ENCODE assay signal across 8 cellular contexts in genomic region chr20:20712004-20712473, GRCh38. TPM values are rescaled to one million over a fixed set of nuclear protein-coding genes. Genes with fewer than 3 reads are reported as not detected.
A peak's percentile ranks its signal among the peaks of the same experiment; 100 is the strongest.
DNase-seq lines count a peak whose midpoint lies in the region; ATAC-seq, FAIRE-seq and TF ChIP-seq lines count a peak whose summit lies in the region.

No MANE protein-coding gene starts in this region.

- peak; percentile 2 for ATAC-seq in HG02981 (IDR thresholded peaks at IDR 0.05; ENCODE audit: unreplicated experiment)
- ATAC-seq in naive thymus-derived CD8-positive, alpha-beta T cell: peak in 1 of 2 donors; percentile 0

- no peaks in the 10 kb centered on the region for H3K36me3 ChIP-seq in SU-DHL-6 (ENCODE audit: low read length)
- H3K36me3 ChIP-seq in endothelial cell of umbilical vein (ENCODE audit: control insufficient read depth in 2 of 2, extremely low read depth in 1 of 2, insufficient read depth in 2 of 2, low read length in 2 of 2): no peaks in the 10 kb centered on the region

- peak overlapping the region; percentile 89 for H3K4me3 ChIP-seq in SU-DHL-6 (ENCODE audit: insufficient read depth, low read length, poor library complexity, severe bottlenecking)
- H3K4me3 ChIP-seq in endothelial cell of umbilical vein (replicated peaks in 1 of 3; ENCODE audit: insufficient read depth in 1 of 3, low read depth in 1 of 3, low read length in 3 of 3): peak overlapping the region; percentile 72 to 99 (median 77)

- dilution Hi-C loops in endothelial cell of umbilical vein (cut with MboI; ENCODE audit: extremely low pct_ligation_motif_present, low sequenced_read_pairs): no loop called here

- H3K4me3 Mint-ChIP-seq in naive thymus-derived CD8-positive, alpha-beta T cell: peak overlapping the region; percentile 91 to 97 (median 94)

- H2AFZ ChIP-seq in SU-DHL-6 (ENCODE audit: low read depth, low read length, severe bottlenecking) (peak overlapping the region; percentile 62), endothelial cell of umbilical vein (ENCODE audit: low read depth, low read length) (peak overlapping the region; percentile 74)

- FAIRE-seq in endothelial cell of umbilical vein (lab: Jason Lieb, UNC) (no peak), GM12892 (lab: Jason Lieb, UNC) (no peak)

- peaks cover 0 to 2% (median 0%) of the 10 kb centered on the region in 9 donors for H3K9me3 Mint-ChIP-seq in naive thymus-derived CD8-positive, alpha-beta T cell

- peak overlapping the region; percentile 86 to 97 (median 94) for H3K27ac Mint-ChIP-seq in naive thymus-derived CD8-positive, alpha-beta T cell

- H3F3A ChIP-seq in SU-DHL-6 (ENCODE audit: insufficient read depth): 0 out of 2 replicates have a peak, but pooled peaks cover 10% of the 10 kb centered on the region

- H3K4me1 Mint-ChIP-seq in naive thymus-derived CD8-positive, alpha-beta T cell: peaks cover 16 to 40% (median 39%) of the 10 kb centered on the region in 4 donors

- H3K9me3 ChIP-seq in SU-DHL-6 (ENCODE audit: insufficient read depth, low read length) (no peaks in the 10 kb centered on the region), endothelial cell of umbilical vein (replicated peaks; ENCODE audit: control insufficient read depth, insufficient read depth, low read length) (no peaks in the 10 kb centered on the region)

- H3K27me3 ChIP-seq in SU-DHL-6 (ENCODE audit: low read length): no peaks in the 10 kb centered on the region
- no peaks in the 10 kb centered on the region for H3K27me3 ChIP-seq in endothelial cell of umbilical vein (ENCODE audit: control insufficient read depth in 2 of 2, insufficient read depth in 2 of 2, low read length in 2 of 2)

- no peak for TF ChIP-seq CTCF in SU-DHL-6 (IDR thresholded peaks at IDR 0.05; ENCODE audit: insufficient read depth, low read length, poor library complexity, severe bottlenecking)
- no peak for TF ChIP-seq CTCF in endothelial cell of umbilical vein (IDR thresholded peaks at IDR 0.05; ENCODE audit: extremely low read depth in 1 of 2, insufficient read depth in 1 of 2, low read depth in 1 of 2, low read length in 2 of 2)

- H3K4me2 ChIP-seq in SU-DHL-6 (ENCODE audit: low read depth, low read length, poor library complexity, severe bottlenecking) (peak overlapping the region; percentile 63), endothelial cell of umbilical vein (ENCODE audit: insufficient read depth, low read length) (peak overlapping the region; percentile 94)

- H3K36me3 Mint-ChIP-seq in naive thymus-derived CD8-positive, alpha-beta T cell: peaks cover 0 to 5% (median under 1%) of the 10 kb centered on the region in 3 donors

- POLR2A ChIA-PET in endothelial cell of umbilical vein (lab: Charles Lee): interaction anchor here (0.8 to 1.0 kb wide), 2 partner anchors 49 to 90 kb away, joined by 3 to 4 read pairs; no protein-coding TSS in a partner anchor
- POLR2A ChIA-PET in naive thymus-derived CD8-positive, alpha-beta T cell (lab: Charles Lee): interaction anchor here (0.6 kb wide), 1 partner anchor 442 kb away, joined by 3 read pairs; no protein-coding TSS in a partner anchor

- H3K27ac ChIP-seq in SU-DHL-6 (ENCODE audit: low read depth, low read length) (no peak overlapping the region), endothelial cell of umbilical vein (ENCODE audit: insufficient read depth, low read depth, low read length) (peak overlapping the region; percentile 77)

- intact Hi-C loops in endothelial cell of umbilical vein (cut with micrococcal nuclease): loop anchor here (1.0 to 5.0 kb wide), 6 partner anchors 19 to 113 kb away; no protein-coding TSS in a partner anchor

- H3K9me1 ChIP-seq in endothelial cell of umbilical vein (replicated peaks; ENCODE audit: control insufficient read depth, extremely low read depth, insufficient read depth, low read length): no peaks in the 10 kb centered on the region

- DNase-seq in activated CD8-positive, alpha-beta memory T cell treated with anti-CD3 and anti-CD28 coated beads, Interleukin-2, amount 50 U/mL, for 48 hours: peak; percentile 57
- DNase-seq in activated CD8-positive, alpha-beta memory T cell treated with anti-CD3 and anti-CD28 coated beads for 24 hours: no peak
- peak; percentile 18 for DNase-seq in endothelial cell of umbilical vein (ENCODE audit: low read depth, low spot score)
- DNase-seq in naive thymus-derived CD8-positive, alpha-beta T cell: peak in 1 of 10 donors; percentile 6
- DNase-seq in GM12892 (ENCODE audit: insufficient read length): no peak
- no peak for DNase-seq in T1000 (lab: John Stamatoyannopoulos, UW)

- H3K27me3 Mint-ChIP-seq in naive thymus-derived CD8-positive, alpha-beta T cell: no peaks in the 10 kb centered on the region

- no peak for TF ChIP-seq POLR2A in endothelial cell of umbilical vein (IDR thresholded peaks at IDR 0.05; ENCODE audit: low read depth, low read length)
- no peak for TF ChIP-seq POLR2A in GM12892 (IDR thresholded peaks at IDR 0.05; ENCODE audit: low read depth, low read length)

- H3K79me2 ChIP-seq in SU-DHL-6 (ENCODE audit: insufficient read depth, low read length) (no peaks in the 10 kb centered on the region), endothelial cell of umbilical vein (ENCODE audit: control insufficient read depth, insufficient read depth, low read length) (peaks cover 15% of the 10 kb centered on the region)

- peaks cover 21% of the 10 kb centered on the region for H3K4me1 ChIP-seq in endothelial cell of umbilical vein (ENCODE audit: control insufficient read depth, extremely low read depth, insufficient read depth, low read length)

- no TSS peak for BruUV-seq in endothelial cell of umbilical vein (replicated peaks; lab: Mats Ljungman, UMichigan)

- CTCF ChIA-PET in endothelial cell of umbilical vein (lab: Charles Lee): interaction anchor here (0.6 to 2.6 kb wide), 8 partner anchors 11 to 113 kb away, joined by 3 to 22 read pairs (median 6); no protein-coding TSS in a partner anchor

- H3K9me2 ChIP-seq in SU-DHL-6 (replicated peaks; ENCODE audit: insufficient read depth, low read length): no peaks in the 10 kb centered on the region

- H3K9ac ChIP-seq in SU-DHL-6 (ENCODE audit: low read length) (peak overlapping the region; percentile 76), endothelial cell of umbilical vein (replicated peaks; ENCODE audit: extremely low read depth, insufficient read depth, low read length) (peak overlapping the region; percentile 79)

- H4K20me1 ChIP-seq in SU-DHL-6 (ENCODE audit: low read depth, low read length) (no peaks in the 10 kb centered on the region), endothelial cell of umbilical vein (replicated peaks; ENCODE audit: control insufficient read depth, extremely low read depth, insufficient read depth, low read length) (no peaks in the 10 kb centered on the region)

TF ChIP-seq in endothelial cell of umbilical vein, 7 proteins besides CTCF, POLR2A, EP300 and RAD21:
- TF ChIP-seq GATA2 (IDR thresholded peaks at IDR 0.05; ENCODE audit: insufficient read depth, insufficient read length, low read depth, low read length) (no peak), POLR2AphosphoS5 (IDR thresholded peaks at IDR 0.05; ENCODE audit: insufficient read depth, low read depth, low read length) (no peak), JUN (IDR thresholded peaks at IDR 0.05; ENCODE audit: borderline replicate concordance, insufficient read depth, insufficient read length, low read depth) (no peak), MYC (IDR thresholded peaks at IDR 0.05; ENCODE audit: low read depth, low read length) (no peak), FOS (IDR thresholded peaks at IDR 0.05; ENCODE audit: borderline replicate concordance, insufficient read depth, low read length) (no peak)
TF ChIP-seq in endothelial cell of umbilical vein: peak in this region for 0.

RNA-seq across cellular contexts. Expression of gene RALGAPA2, which starts 0.4 kb away (rescaled TPM):
- total RNA-seq in endothelial cell of umbilical vein: 39.7 and 46.8 TPM in 2 replicates
- polyA plus RNA-seq in endothelial cell of umbilical vein: 8.1 and 10.0 TPM in 2 replicates
- polyA plus RNA-seq in endothelial cell of umbilical vein (2011; cell fraction: cytosol; rRNA removed): 9.7 and 9.9 TPM in 2 replicates
- 34.7 and 38.6 TPM in 2 replicates for polyA plus RNA-seq in endothelial cell of umbilical vein (2011; cell fraction: nucleus; rRNA removed)
- polyA plus RNA-seq in endothelial cell of umbilical vein (2012): 14.3 and 14.9 TPM in 2 replicates
- polyA minus RNA-seq in endothelial cell of umbilical vein: 45.8 and 48.3 TPM in 2 replicates
- polyA minus RNA-seq in endothelial cell of umbilical vein (2011; cell fraction: cytosol; rRNA and poly(A)+ RNA removed): 3.3 TPM
- polyA minus RNA-seq in endothelial cell of umbilical vein (2011; cell fraction: nucleus; rRNA and poly(A)+ RNA removed): 92.9 and 113 TPM in 2 replicates
- 10 to 100 TPM; 28.2 to 32.0 TPM for total RNA-seq in naive thymus-derived CD8-positive, alpha-beta T cell
- 1 to 10 TPM; 4.5 to 6.8 (median 5.8) TPM for polyA plus RNA-seq in naive thymus-derived CD8-positive, alpha-beta T cell
- 4.8 TPM for polyA plus RNA-seq in GM12892 (2012; ENCODE audit: missing spikeins)

Comparison
In these comparisons a context has a peak if more than half of its experiments do, and no peak if none do; other contexts are left out.
1. DNase-seq: peak in activated CD8-positive, alpha-beta memory T cell treated with anti-CD3 and anti-CD28 coated beads, Interleukin-2, amount 50 U/mL, for 48 hours (single experiment) and endothelial cell of umbilical vein (single experiment); none in activated CD8-positive, alpha-beta memory T cell treated with anti-CD3 and anti-CD28 coated beads for 24 hours (single experiment), GM12892 (single experiment) and T1000 (single experiment).